Comparison of ENCODE assay signal across 37 cellular contexts in genomic region chr5:113518884-113519283, GRCh38.
"Had no signal": no experiment of that assay in that cellular context is flagged by ENCODE, and none has a peak within 500 bp of the region (broad histone marks: within the 10 kb centered on the region; RNA-seq: fewer than 3 reads in every experiment).

No MANE protein-coding gene starts in this region.

- H3K9me3 ChIP-seq: ascending aorta had no signal

- H3K4me3 ChIP-seq: ascending aorta, cardiac muscle cell had no signal

- DNase-seq: activated B cell treated with CpG ODN at 0.5 μM for 24 hours; activated CD4-positive, alpha-beta memory T cell treated with anti-CD3 and anti-CD28 coated beads, Interleukin-2, amount 10 ng/mL, durations not matched to agents 7 days and 5 days; activated CD4-positive, alpha-beta T cell treated with anti-CD3 and anti-CD28 coated beads for 4 hours; activated CD4-positive, alpha-beta T cell treated with anti-CD3 and anti-CD28 coated beads, Interleukin-2, amount 10 ng/mL, durations not matched to agents 7 days and 5 days; activated CD4-positive, alpha-beta T cell treated with anti-CD3 and anti-CD28 coated beads, Interleukin-2, amount 50 U/mL, for 48 hours; activated CD4-positive, CD25-positive, alpha-beta regulatory T cell treated with anti-CD3 and anti-CD28 coated beads, Interleukin-2, amount 50 U/mL, for 72 hours; activated CD8-positive, alpha-beta memory T cell treated with anti-CD3 and anti-CD28 coated beads for 24 hours; activated CD8-positive, alpha-beta memory T cell treated with anti-CD3 and anti-CD28 coated beads, Interleukin-2, amount 10 ng/mL, durations not matched to agents 7 days and 5 days; activated CD8-positive, alpha-beta memory T cell treated with anti-CD3 and anti-CD28 coated beads, Interleukin-2, amount 50 U/mL, for 48 hours; activated CD8-positive, alpha-beta T cell treated with anti-CD3 and anti-CD28 coated beads, Interleukin-2, amount 10 ng/mL, durations not matched to agents 7 days and 5 days; activated effector memory CD4-positive, alpha-beta T cell treated with Interleukin-2 at 50 U/mL for 16 hours; activated gamma-delta T cell; activated naive CD4-positive, alpha-beta T cell treated with anti-CD3 and anti-CD28 coated beads, Interleukin-2, amount 10 ng/mL, durations not matched to agents 7 days and 5 days; activated naive CD4-positive, alpha-beta T cell treated with Interleukin-2 at 50 U/mL for 16 hours; activated naive CD8-positive, alpha-beta T cell treated with anti-CD3 and anti-CD28 coated beads, Interleukin-2, amount 10 ng/mL, durations not matched to agents 7 days and 5 days; activated naive CD8-positive, alpha-beta T cell treated with anti-CD3 and anti-CD28 coated beads, Interleukin-2, amount 50 U/mL, for 24 hours; activated T-cell treated with anti-CD3 and anti-CD28 coated beads, Interleukin-2, amount 50 U/mL, for 24 hours; activated T-cell treated with anti-CD3 and anti-CD28 coated beads, Interleukin-2, amount 50 U/mL, for 48 hours; amygdala; anterior cingulate cortex; caudate nucleus; cerebellar nuclear complex; T-helper 1 cell; T-helper 2 cell; T-helper 9 cell had no signal

- H3K4me3 Mint-ChIP-seq: activated B cell treated with CpG ODN at 0.5 μM for 24 hours; activated CD4-positive, alpha-beta memory T cell treated with anti-CD3 and anti-CD28 coated beads, Interleukin-2, amount 10 ng/mL, durations not matched to agents 7 days and 5 days; activated CD4-positive, alpha-beta T cell treated with anti-CD3 and anti-CD28 coated beads, Interleukin-2, amount 10 ng/mL, durations not matched to agents 7 days and 5 days; activated CD8-positive, alpha-beta memory T cell treated with anti-CD3 and anti-CD28 coated beads, Interleukin-2, amount 10 ng/mL, durations not matched to agents 7 days and 5 days; activated CD8-positive, alpha-beta T cell treated with anti-CD3 and anti-CD28 coated beads, Interleukin-2, amount 10 ng/mL, durations not matched to agents 7 days and 5 days; activated naive CD4-positive, alpha-beta T cell treated with anti-CD3 and anti-CD28 coated beads, Interleukin-2, amount 10 ng/mL, durations not matched to agents 7 days and 5 days; activated naive CD4-positive, alpha-beta T cell treated with anti-CD3 and anti-CD28 coated beads, Interleukin-2, amount 50 U/mL, for 24 hours; activated naive CD8-positive, alpha-beta T cell; activated naive CD8-positive, alpha-beta T cell treated with anti-CD3 and anti-CD28 coated beads, Interleukin-2, amount 10 ng/mL, durations not matched to agents 7 days and 5 days; activated naive CD8-positive, alpha-beta T cell treated with anti-CD3 and anti-CD28 coated beads, Interleukin-2, amount 50 U/mL, for 24 hours; activated T-cell treated with anti-CD3 and anti-CD28 coated beads, Interleukin-2, amount 50 U/mL, for 24 hours; brain; central memory CD8-positive, alpha-beta T cell; T-helper 1 cell treated with Interleukin-12 subunit alpha and Interleukin-12 subunit beta and Interleukin-4 antibody, amounts not matched to agents 30 μg/mL and 1 μg/mL, for 36 hours; T-helper 2 cell treated with Interferon-gamma antibody and Interleukin-4, amounts not matched to agents 5 μg/mL and 100 μg/mL, for 36 hours had no signal

- H3K27ac Mint-ChIP-seq: activated B cell treated with CpG ODN at 0.5 μM for 24 hours; activated CD4-positive, alpha-beta memory T cell treated with anti-CD3 and anti-CD28 coated beads, Interleukin-2, amount 10 ng/mL, durations not matched to agents 7 days and 5 days; activated CD4-positive, alpha-beta T cell treated with anti-CD3 and anti-CD28 coated beads, Interleukin-2, amount 10 ng/mL, durations not matched to agents 7 days and 5 days; activated CD8-positive, alpha-beta memory T cell treated with anti-CD3 and anti-CD28 coated beads, Interleukin-2, amount 10 ng/mL, durations not matched to agents 7 days and 5 days; activated CD8-positive, alpha-beta T cell treated with anti-CD3 and anti-CD28 coated beads, Interleukin-2, amount 10 ng/mL, durations not matched to agents 7 days and 5 days; activated naive CD4-positive, alpha-beta T cell treated with anti-CD3 and anti-CD28 coated beads, Interleukin-2, amount 10 ng/mL, durations not matched to agents 7 days and 5 days; activated naive CD8-positive, alpha-beta T cell; activated naive CD8-positive, alpha-beta T cell treated with anti-CD3 and anti-CD28 coated beads, Interleukin-2, amount 10 ng/mL, durations not matched to agents 7 days and 5 days; activated naive CD8-positive, alpha-beta T cell treated with anti-CD3 and anti-CD28 coated beads, Interleukin-2, amount 50 U/mL, for 24 hours; activated T-cell treated with anti-CD3 and anti-CD28 coated beads, Interleukin-2, amount 50 U/mL, for 24 hours; activated T-helper 2 cell treated with anti-CD3 and anti-CD28 coated beads, Interferon-gamma antibody, Interleukin-2, Interleukin-4, amounts not matched to agents 10 μg/mL and 5 μg/mL and 100 μg/mL, durations not matched to agents 14 hours and 24 hours and 36 hours; brain; T-helper 1 cell treated with Interleukin-12 subunit alpha and Interleukin-12 subunit beta and Interleukin-4 antibody, amounts not matched to agents 30 μg/mL and 1 μg/mL, for 36 hours; T-helper 2 cell treated with Interferon-gamma antibody and Interleukin-4, amounts not matched to agents 5 μg/mL and 100 μg/mL, for 36 hours had no signal

- H3K36me3 ChIP-seq: cardiac muscle cell had no signal

- H3K27ac ChIP-seq: ascending aorta, cardiac muscle cell, VCaP had no signal

- H3K9me3 Mint-ChIP-seq: activated CD4-positive, alpha-beta memory T cell treated with anti-CD3 and anti-CD28 coated beads, Interleukin-2, amount 10 ng/mL, durations not matched to agents 7 days and 5 days; activated CD4-positive, alpha-beta T cell treated with anti-CD3 and anti-CD28 coated beads, Interleukin-2, amount 10 ng/mL, durations not matched to agents 7 days and 5 days; activated naive CD4-positive, alpha-beta T cell treated with anti-CD3 and anti-CD28 coated beads, Interleukin-2, amount 10 ng/mL, durations not matched to agents 7 days and 5 days; activated naive CD4-positive, alpha-beta T cell treated with anti-CD3 and anti-CD28 coated beads, Interleukin-2, amount 50 U/mL, for 24 hours; activated naive CD8-positive, alpha-beta T cell treated with anti-CD3 and anti-CD28 coated beads, Interleukin-2, amount 10 ng/mL, durations not matched to agents 7 days and 5 days; activated naive CD8-positive, alpha-beta T cell treated with anti-CD3 and anti-CD28 coated beads, Interleukin-2, amount 50 U/mL, for 24 hours; activated T-cell treated with anti-CD3 and anti-CD28 coated beads, Interleukin-2, amount 50 U/mL, for 24 hours; activated T-helper 2 cell treated with anti-CD3 and anti-CD28 coated beads, Interferon-gamma antibody, Interleukin-2, Interleukin-4, amounts not matched to agents 10 μg/mL and 5 μg/mL and 100 μg/mL, durations not matched to agents 14 hours and 24 hours and 36 hours; brain; central memory CD8-positive, alpha-beta T cell; T-helper 1 cell treated with Interleukin-12 subunit alpha and Interleukin-12 subunit beta and Interleukin-4 antibody, amounts not matched to agents 30 μg/mL and 1 μg/mL, for 36 hours had no signal

- H3K27me3 ChIP-seq: ascending aorta, cardiac muscle cell had no signal

- H3K27me3 Mint-ChIP-seq: activated B cell treated with CpG ODN at 0.5 μM for 24 hours; activated CD4-positive, alpha-beta memory T cell treated with anti-CD3 and anti-CD28 coated beads, Interleukin-2, amount 10 ng/mL, durations not matched to agents 7 days and 5 days; activated CD4-positive, alpha-beta T cell treated with anti-CD3 and anti-CD28 coated beads, Interleukin-2, amount 10 ng/mL, durations not matched to agents 7 days and 5 days; activated CD8-positive, alpha-beta memory T cell treated with anti-CD3 and anti-CD28 coated beads, Interleukin-2, amount 10 ng/mL, durations not matched to agents 7 days and 5 days; activated naive CD4-positive, alpha-beta T cell treated with anti-CD3 and anti-CD28 coated beads, Interleukin-2, amount 10 ng/mL, durations not matched to agents 7 days and 5 days; activated naive CD4-positive, alpha-beta T cell treated with anti-CD3 and anti-CD28 coated beads, Interleukin-2, amount 50 U/mL, for 24 hours; activated naive CD8-positive, alpha-beta T cell; activated naive CD8-positive, alpha-beta T cell treated with anti-CD3 and anti-CD28 coated beads, Interleukin-2, amount 10 ng/mL, durations not matched to agents 7 days and 5 days; activated naive CD8-positive, alpha-beta T cell treated with anti-CD3 and anti-CD28 coated beads, Interleukin-2, amount 50 U/mL, for 24 hours; activated T-cell treated with anti-CD3 and anti-CD28 coated beads, Interleukin-2, amount 50 U/mL, for 24 hours; central memory CD8-positive, alpha-beta T cell had no signal

- ATAC-seq: activated CD8-positive, alpha-beta memory T cell treated with anti-CD3 and anti-CD28 coated beads, Interleukin-2, amount 10 ng/mL, durations not matched to agents 7 days and 5 days; activated CD8-positive, alpha-beta T cell treated with anti-CD3 and anti-CD28 coated beads, Interleukin-2, amount 10 ng/mL, durations not matched to agents 7 days and 5 days; activated naive CD8-positive, alpha-beta T cell treated with anti-CD3 and anti-CD28 coated beads, Interleukin-2, amount 50 U/mL, for 24 hours had no signal

- FAIRE-seq: bronchial epithelial cell, TTC549 had no signal
